ENCODE assay signal across 1 cellular context in the genomic region with DNA sequence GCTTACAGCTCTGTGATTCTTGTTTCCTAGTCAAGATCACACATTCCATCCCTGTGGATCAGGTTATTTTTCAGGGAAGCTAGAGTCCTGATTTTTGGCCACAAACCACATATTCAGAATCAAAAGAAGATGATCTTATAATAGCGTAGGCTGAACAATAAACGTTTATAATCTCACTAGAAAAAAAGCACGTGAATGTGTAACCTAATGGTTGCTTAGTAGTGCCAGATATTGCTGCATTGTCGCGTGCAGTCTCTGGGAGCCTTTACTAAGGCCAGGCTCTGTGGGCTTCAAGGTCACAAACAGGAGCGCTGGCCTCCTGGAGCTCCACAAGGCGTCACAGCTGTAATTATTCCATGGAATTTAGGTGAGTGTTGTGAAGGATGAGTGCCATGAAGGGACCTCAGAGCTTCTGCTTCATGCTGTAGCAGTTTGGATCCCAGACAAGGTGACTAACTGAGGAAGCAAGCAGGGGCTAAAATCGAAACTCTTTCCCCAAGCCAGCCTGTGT.
TF ChIP-seq lines count a peak whose summit lies in the region.

No MANE protein-coding gene starts in this region.

TF ChIP-seq in endothelial cell of umbilical vein, 7 proteins besides CTCF, POLR2A, EP300 and RAD21 (continued from another document):
- TF ChIP-seq EZH2 (IDR thresholded peaks at IDR 0.05; ENCODE audit: borderline replicate concordance, low read depth, low read length, severe bottlenecking) (no peak), JUN (IDR thresholded peaks at IDR 0.05; ENCODE audit: borderline replicate concordance, insufficient read depth, insufficient read length, low read depth) (no peak), MYC (IDR thresholded peaks at IDR 0.05; ENCODE audit: low read depth, low read length) (no peak), FOS (IDR thresholded peaks at IDR 0.05; ENCODE audit: borderline replicate concordance, insufficient read depth, low read length) (no peak), GATA2 (IDR thresholded peaks at IDR 0.05; ENCODE audit: insufficient read depth, insufficient read length, low read depth, low read length) (no peak)
- TF ChIP-seq, protein P1, sequence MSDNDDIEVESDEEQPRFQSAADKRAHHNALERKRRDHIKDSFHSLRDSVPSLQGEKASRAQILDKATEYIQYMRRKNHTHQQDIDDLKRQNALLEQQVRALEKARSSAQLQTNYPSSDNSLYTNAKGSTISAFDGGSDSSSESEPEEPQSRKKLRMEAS (IDR thresholded peaks at IDR 0.05; ENCODE audit: insufficient read depth, insufficient read length) = no peak
